ENCODE assay signal across 19 cellular contexts in genomic region chr6:45132059-45132458, GRCh38.
DNase-seq lines count a peak whose midpoint lies in the region; ATAC-seq, FAIRE-seq and TF ChIP-seq lines count a peak whose summit lies in the region.
"Had no signal": no experiment of that assay in that cellular context is flagged by ENCODE, and none has a peak within 500 bp of the region (broad histone marks: within the 10 kb centered on the region; RNA-seq: fewer than 3 reads in every experiment).

No MANE protein-coding gene starts in this region.

- BruUV-seq in Caco-2 (replicated peaks; lab: Mats Ljungman, UMichigan) = no TSS peak

- peak overlapping the region; percentile 56 for H3K27ac Mint-ChIP-seq in dendritic cell treated with granulocyte-macrophage colony-stimulating factor and Interleukin-4, amounts not matched to agents 40 ng/mL and 50 ng/mL, for 4 days
- H3K27ac Mint-ChIP-seq in Caco-2 (ENCODE audit: unreplicated experiment) = no peak overlapping the region
- H3K27ac Mint-ChIP-seq: activated naive CD4-positive, alpha-beta T cell treated with anti-CD3 and anti-CD28 coated beads, Interleukin-2, amount 50 U/mL, for 24 hours; effector memory CD8-positive, alpha-beta T cell; naive thymus-derived CD4-positive, alpha-beta T cell had no signal

- H3K27me3 Mint-ChIP-seq in dendritic cell treated with granulocyte-macrophage colony-stimulating factor and Interleukin-4, amounts not matched to agents 40 ng/mL and 50 ng/mL, for 4 days = no peaks in the 10 kb centered on the region
- no peaks in the 10 kb centered on the region for H3K27me3 Mint-ChIP-seq in Caco-2 (ENCODE audit: insufficient read depth, unreplicated experiment)
- H3K27me3 Mint-ChIP-seq: activated naive CD4-positive, alpha-beta T cell treated with anti-CD3 and anti-CD28 coated beads, Interleukin-2, amount 50 U/mL, for 24 hours; effector memory CD8-positive, alpha-beta T cell; naive thymus-derived CD4-positive, alpha-beta T cell had no signal

- peaks cover 12% of the 10 kb centered on the region for H3K4me1 Mint-ChIP-seq in dendritic cell treated with granulocyte-macrophage colony-stimulating factor and Interleukin-4, amounts not matched to agents 40 ng/mL and 50 ng/mL, for 4 days (ENCODE audit: low read depth)
- H3K4me1 Mint-ChIP-seq in Caco-2 (ENCODE audit: low read depth, unreplicated experiment) = peaks cover 8% of the 10 kb centered on the region
- H3K4me1 Mint-ChIP-seq: activated naive CD4-positive, alpha-beta T cell treated with anti-CD3 and anti-CD28 coated beads, Interleukin-2, amount 50 U/mL, for 24 hours had no signal

- H3K9me3 Mint-ChIP-seq in dendritic cell treated with granulocyte-macrophage colony-stimulating factor and Interleukin-4, amounts not matched to agents 40 ng/mL and 50 ng/mL, for 4 days = peaks cover 27% of the 10 kb centered on the region
- peaks cover 17% of the 10 kb centered on the region for H3K9me3 Mint-ChIP-seq in Caco-2 (ENCODE audit: unreplicated experiment)

- H3K9me3 ChIP-seq in kidney (ENCODE audit: control insufficient read depth in 1 of 2, low read length in 2 of 2) (peaks cover 0 to 6% of the 10 kb centered on the region in 2 donors), Caco-2 (no peaks in the 10 kb centered on the region; the same call in 1 of the 2 replicates)
- H3K9me3 ChIP-seq: gastrocnemius medialis had no signal

- H3K4me3 ChIP-seq in kidney (ENCODE audit: low read length in 2 of 2) (no peak overlapping the region), Caco-2 (ENCODE audit: low read depth, low read length) (no peak overlapping the region)
- H3K4me3 ChIP-seq: gastrocnemius medialis had no signal

- intact Hi-C loops in dendritic cell treated with granulocyte-macrophage colony-stimulating factor and Interleukin-4, amounts not matched to agents 40 ng/mL and 50 ng/mL, for 4 days (cut with micrococcal nuclease) = no loop called here
- intact Hi-C loops in kidney (cut with DNase I) (no loop called here), Caco-2 (cut with micrococcal nuclease; ENCODE audit: unreplicated experiment) (no loop called here)

- H3K4me3 Mint-ChIP-seq in dendritic cell treated with granulocyte-macrophage colony-stimulating factor and Interleukin-4, amounts not matched to agents 40 ng/mL and 50 ng/mL, for 4 days = no peak overlapping the region
- H3K4me3 Mint-ChIP-seq in Caco-2 (ENCODE audit: unreplicated experiment) = no peak overlapping the region
- H3K4me3 Mint-ChIP-seq: activated naive CD4-positive, alpha-beta T cell treated with anti-CD3 and anti-CD28 coated beads, Interleukin-2, amount 50 U/mL, for 24 hours; effector memory CD8-positive, alpha-beta T cell; naive thymus-derived CD4-positive, alpha-beta T cell had no signal

- FAIRE-seq in HTR-8/SVneo (lab: Jason Lieb, UNC) = no peak
- FAIRE-seq in kidney (lab: Jason Lieb, UNC) = no peak
- FAIRE-seq: GM12892, small intestine had no signal

- no peaks in the 10 kb centered on the region for H3K36me3 ChIP-seq in kidney (ENCODE audit: control insufficient read depth in 1 of 2, insufficient read depth in 2 of 2, low read length in 2 of 2)
- no peaks in the 10 kb centered on the region for H3K36me3 ChIP-seq in Caco-2 (ENCODE audit: control insufficient read depth, insufficient read depth, low read length)
- H3K36me3 ChIP-seq: gastrocnemius medialis had no signal

- H3K9ac ChIP-seq in kidney (ENCODE audit: low read length in 2 of 2) = no peak overlapping the region
- H3K9ac ChIP-seq: KMS-11 had no signal

- POLR2A ChIA-PET in Caco-2 (lab: Charles Lee) = no interaction called here

- H3K4me1 ChIP-seq in kidney (ENCODE audit: control insufficient read depth in 1 of 2, insufficient read depth in 1 of 2, low read depth in 1 of 2, low read length in 2 of 2) (no peaks in the 10 kb centered on the region), Caco-2 (no peaks in the 10 kb centered on the region)

- peaks cover 6% of the 10 kb centered on the region for H3K36me3 Mint-ChIP-seq in dendritic cell treated with granulocyte-macrophage colony-stimulating factor and Interleukin-4, amounts not matched to agents 40 ng/mL and 50 ng/mL, for 4 days (ENCODE audit: low read depth)
- H3K36me3 Mint-ChIP-seq in Caco-2 (ENCODE audit: insufficient read depth, unreplicated experiment) = no peaks in the 10 kb centered on the region

- H3K27ac ChIP-seq in kidney (ENCODE audit: low read depth in 2 of 2, low read length in 2 of 2) = no peak overlapping the region
- H3K27ac ChIP-seq: gastrocnemius medialis, KMS-11, RWPE1 had no signal

- TF ChIP-seq CTCF in kidney (IDR thresholded peaks at IDR 0.05; ENCODE audit: borderline replicate concordance, extremely low read depth, insufficient read depth) (no peak), Caco-2 (IDR thresholded peaks at IDR 0.05; ENCODE audit: insufficient read depth in 1 of 2, low read depth in 1 of 2, low read length in 1 of 2, severe bottlenecking in 1 of 2, unreplicated experiment in 1 of 2) (no peak)

- CTCF ChIA-PET in Caco-2 (lab: Charles Lee) = no interaction called here

- DNase-seq in COLO829 (ENCODE audit: low spot score) (peak; percentile 11), HTR-8/SVneo (ENCODE audit: insufficient read length, low spot score) (peak; percentile 37), lung microvascular endothelial cell (ENCODE audit: low read depth in 2 of 2) (peak; percentile 50 to 69), NCI-H2196 (lab: John Stamatoyannopoulos, UW; ENCODE audit: unreplicated experiment) (no peak), kidney (no peak), Caco-2 (no peak)
- DNase-seq: activated CD4-positive, alpha-beta T cell treated with anti-CD3 and anti-CD28 coated beads, Interleukin-2, amount 50 U/mL, for 1 hour; effector memory CD8-positive, alpha-beta T cell; gastrocnemius medialis; GDM1; naive thymus-derived CD4-positive, alpha-beta T cell; NCI-H1105 treated with DMSO at 0.1 percent for 48 hours; small intestine had no signal

- ATAC-seq in HG03439 (IDR thresholded peaks at IDR 0.05; ENCODE audit: unreplicated experiment) = no peak
- ATAC-seq: effector memory CD8-positive, alpha-beta T cell; gastrocnemius medialis; naive thymus-derived CD4-positive, alpha-beta T cell had no signal

- no peaks in the 10 kb centered on the region for H3K27me3 ChIP-seq in Caco-2 (replicated peaks; ENCODE audit: control insufficient read depth, insufficient read depth, low read length)
- H3K27me3 ChIP-seq: gastrocnemius medialis had no signal

Comparison
In these comparisons a context has a peak if more than half of its experiments do, and no peak if none do; other contexts are left out.
1. DNase-seq: peak in COLO829 (single experiment), HTR-8/SVneo (single experiment) and lung microvascular endothelial cell (2 of 2); none in NCI-H2196 (single experiment), kidney (single experiment) and Caco-2 (0 of 2).